Comparison of ENCODE assay signal across 1 cellular context in genomic region chr19:12295191-12295590, GRCh38.
TF ChIP-seq lines count a peak whose summit lies in the region.

No MANE protein-coding gene starts in this region.

TF ChIP-seq in liver, 16 proteins besides CTCF, POLR2A, EP300 and RAD21 (continued from another document):
- TF ChIP-seq, protein P1, sequence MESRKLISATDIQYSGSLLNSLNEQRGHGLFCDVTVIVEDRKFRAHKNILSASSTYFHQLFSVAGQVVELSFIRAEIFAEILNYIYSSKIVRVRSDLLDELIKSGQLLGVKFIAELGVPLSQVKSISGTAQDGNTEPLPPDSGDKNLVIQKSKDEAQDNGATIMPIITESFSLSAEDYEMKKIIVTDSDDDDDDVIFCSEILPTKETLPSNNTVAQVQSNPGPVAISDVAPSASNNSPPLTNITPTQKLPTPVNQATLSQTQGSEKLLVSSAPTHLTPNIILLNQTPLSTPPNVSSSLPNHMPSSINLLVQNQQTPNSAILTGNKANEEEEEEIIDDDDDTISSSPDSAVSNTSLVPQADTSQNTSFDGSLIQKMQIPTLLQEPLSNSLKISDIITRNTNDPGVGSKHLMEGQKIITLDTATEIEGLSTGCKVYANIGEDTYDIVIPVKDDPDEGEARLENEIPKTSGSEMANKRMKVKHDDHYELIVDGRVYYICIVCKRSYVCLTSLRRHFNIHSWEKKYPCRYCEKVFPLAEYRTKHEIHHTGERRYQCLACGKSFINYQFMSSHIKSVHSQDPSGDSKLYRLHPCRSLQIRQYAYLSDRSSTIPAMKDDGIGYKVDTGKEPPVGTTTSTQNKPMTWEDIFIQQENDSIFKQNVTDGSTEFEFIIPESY (IDR thresholded peaks at IDR 0.05) = no peak
- TF ChIP-seq RXRA (IDR thresholded peaks at IDR 0.05) (no peak), ATF3 (IDR thresholded peaks at IDR 0.05) (no peak), SP1 (IDR thresholded peaks at IDR 0.05) (no peak), FOXA2 (IDR thresholded peaks at IDR 0.05) (no peak), TAF1 (conservative IDR thresholded peaks at IDR 0.05) (no peak)
